Comparison of ENCODE assay signal across 1 cellular context in the genomic region with DNA sequence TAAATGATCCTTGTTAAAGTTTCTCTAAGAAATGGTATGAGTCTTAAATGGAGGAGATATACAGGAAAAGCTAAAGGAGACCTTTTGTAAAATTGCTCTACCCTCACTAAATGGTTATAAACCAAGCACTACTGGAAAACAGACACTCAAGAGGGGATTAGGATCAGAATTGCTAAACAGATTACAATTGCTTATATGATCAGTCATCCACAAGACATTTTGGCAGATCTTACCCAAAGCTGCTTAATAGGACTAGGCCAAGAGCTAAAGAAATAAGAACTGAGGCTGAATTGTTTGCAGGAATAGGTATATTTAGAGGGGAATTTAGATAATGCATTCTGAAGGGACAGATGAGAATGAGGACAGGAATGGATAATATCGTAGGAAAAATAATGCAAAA.
TF ChIP-seq lines count a peak whose summit lies in the region.

No MANE protein-coding gene starts in this region.

TF ChIP-seq in HepG2, 621 proteins besides CTCF, POLR2A, EP300 and RAD21:
- TF ChIP-seq SP140L (CRISPR knock-in tag; IDR thresholded peaks at IDR 0.05; ENCODE audit: borderline replicate concordance) (no peak), NR2C2 (CRISPR knock-in tag; IDR thresholded peaks at IDR 0.05; ENCODE audit: borderline replicate concordance) (no peak), ZNF136 (CRISPR knock-in tag; IDR thresholded peaks at IDR 0.05; ENCODE audit: low read depth) (no peak), MLLT10 (CRISPR knock-in tag; IDR thresholded peaks at IDR 0.05) (no peak), AGO2 (optimal IDR thresholded peaks at IDR 0.05; ENCODE audit: low read depth, low read length) (no peak), ZSCAN29 (CRISPR knock-in tag; conservative IDR thresholded peaks at IDR 0.05) (no peak), ZNF629 (CRISPR knock-in tag; conservative IDR thresholded peaks at IDR 0.05) (no peak)
- TF ChIP-seq, protein P1, sequence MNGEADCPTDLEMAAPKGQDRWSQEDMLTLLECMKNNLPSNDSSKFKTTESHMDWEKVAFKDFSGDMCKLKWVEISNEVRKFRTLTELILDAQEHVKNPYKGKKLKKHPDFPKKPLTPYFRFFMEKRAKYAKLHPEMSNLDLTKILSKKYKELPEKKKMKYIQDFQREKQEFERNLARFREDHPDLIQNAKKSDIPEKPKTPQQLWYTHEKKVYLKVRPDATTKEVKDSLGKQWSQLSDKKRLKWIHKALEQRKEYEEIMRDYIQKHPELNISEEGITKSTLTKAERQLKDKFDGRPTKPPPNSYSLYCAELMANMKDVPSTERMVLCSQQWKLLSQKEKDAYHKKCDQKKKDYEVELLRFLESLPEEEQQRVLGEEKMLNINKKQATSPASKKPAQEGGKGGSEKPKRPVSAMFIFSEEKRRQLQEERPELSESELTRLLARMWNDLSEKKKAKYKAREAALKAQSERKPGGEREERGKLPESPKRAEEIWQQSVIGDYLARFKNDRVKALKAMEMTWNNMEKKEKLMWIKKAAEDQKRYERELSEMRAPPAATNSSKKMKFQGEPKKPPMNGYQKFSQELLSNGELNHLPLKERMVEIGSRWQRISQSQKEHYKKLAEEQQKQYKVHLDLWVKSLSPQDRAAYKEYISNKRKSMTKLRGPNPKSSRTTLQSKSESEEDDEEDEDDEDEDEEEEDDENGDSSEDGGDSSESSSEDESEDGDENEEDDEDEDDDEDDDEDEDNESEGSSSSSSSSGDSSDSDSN (CRISPR knock-in tag; IDR thresholded peaks at IDR 0.05), result no peak
- TF ChIP-seq, protein P2, sequence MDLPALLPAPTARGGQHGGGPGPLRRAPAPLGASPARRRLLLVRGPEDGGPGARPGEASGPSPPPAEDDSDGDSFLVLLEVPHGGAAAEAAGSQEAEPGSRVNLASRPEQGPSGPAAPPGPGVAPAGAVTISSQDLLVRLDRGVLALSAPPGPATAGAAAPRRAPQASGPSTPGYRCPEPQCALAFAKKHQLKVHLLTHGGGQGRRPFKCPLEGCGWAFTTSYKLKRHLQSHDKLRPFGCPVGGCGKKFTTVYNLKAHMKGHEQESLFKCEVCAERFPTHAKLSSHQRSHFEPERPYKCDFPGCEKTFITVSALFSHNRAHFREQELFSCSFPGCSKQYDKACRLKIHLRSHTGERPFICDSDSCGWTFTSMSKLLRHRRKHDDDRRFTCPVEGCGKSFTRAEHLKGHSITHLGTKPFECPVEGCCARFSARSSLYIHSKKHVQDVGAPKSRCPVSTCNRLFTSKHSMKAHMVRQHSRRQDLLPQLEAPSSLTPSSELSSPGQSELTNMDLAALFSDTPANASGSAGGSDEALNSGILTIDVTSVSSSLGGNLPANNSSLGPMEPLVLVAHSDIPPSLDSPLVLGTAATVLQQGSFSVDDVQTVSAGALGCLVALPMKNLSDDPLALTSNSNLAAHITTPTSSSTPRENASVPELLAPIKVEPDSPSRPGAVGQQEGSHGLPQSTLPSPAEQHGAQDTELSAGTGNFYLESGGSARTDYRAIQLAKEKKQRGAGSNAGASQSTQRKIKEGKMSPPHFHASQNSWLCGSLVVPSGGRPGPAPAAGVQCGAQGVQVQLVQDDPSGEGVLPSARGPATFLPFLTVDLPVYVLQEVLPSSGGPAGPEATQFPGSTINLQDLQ (CRISPR knock-in tag; IDR thresholded peaks at IDR 0.05), result no peak
- TF ChIP-seq, protein P3, sequence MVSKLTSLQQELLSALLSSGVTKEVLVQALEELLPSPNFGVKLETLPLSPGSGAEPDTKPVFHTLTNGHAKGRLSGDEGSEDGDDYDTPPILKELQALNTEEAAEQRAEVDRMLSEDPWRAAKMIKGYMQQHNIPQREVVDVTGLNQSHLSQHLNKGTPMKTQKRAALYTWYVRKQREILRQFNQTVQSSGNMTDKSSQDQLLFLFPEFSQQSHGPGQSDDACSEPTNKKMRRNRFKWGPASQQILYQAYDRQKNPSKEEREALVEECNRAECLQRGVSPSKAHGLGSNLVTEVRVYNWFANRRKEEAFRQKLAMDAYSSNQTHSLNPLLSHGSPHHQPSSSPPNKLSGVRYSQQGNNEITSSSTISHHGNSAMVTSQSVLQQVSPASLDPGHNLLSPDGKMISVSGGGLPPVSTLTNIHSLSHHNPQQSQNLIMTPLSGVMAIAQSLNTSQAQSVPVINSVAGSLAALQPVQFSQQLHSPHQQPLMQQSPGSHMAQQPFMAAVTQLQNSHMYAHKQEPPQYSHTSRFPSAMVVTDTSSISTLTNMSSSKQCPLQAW (CRISPR knock-in tag; IDR thresholded peaks at IDR 0.05), result no peak
